31 cellular contexts compared by ENCODE assay signal in the genomic region with DNA sequence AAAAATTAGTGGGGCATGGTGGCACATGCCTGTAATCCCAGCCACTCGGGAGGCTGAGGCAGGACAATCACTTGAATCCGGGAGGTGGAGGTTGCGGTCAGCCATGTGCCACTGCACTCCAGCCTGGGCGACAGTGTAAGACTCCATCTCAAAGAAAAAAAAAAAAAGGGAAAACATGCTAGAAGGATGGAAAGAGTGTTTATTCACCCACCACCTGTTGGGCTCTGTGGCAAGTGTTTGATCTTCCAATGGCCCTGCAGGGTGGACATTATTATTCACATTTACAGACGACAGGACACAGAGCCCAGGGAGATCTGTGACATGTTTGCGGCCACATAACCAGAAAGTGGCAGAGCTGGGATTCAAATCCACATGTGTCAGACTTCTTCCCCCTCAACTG.
"Had no signal": no experiment of that assay in that cellular context is flagged by ENCODE, and none has a peak within 500 bp of the region (broad histone marks: within the 10 kb centered on the region; RNA-seq: fewer than 3 reads in every experiment).

No MANE protein-coding gene starts in this region.

- H3K4me3 ChIP-seq: MG63, PC-9, SJCRH30, SK-N-MC had no signal

- H3K27ac ChIP-seq: PC-9, RWPE1, SJCRH30, SK-N-MC had no signal

- H3K9me3 ChIP-seq: MG63, SJCRH30 had no signal

- H3K4me2 ChIP-seq: PC-9 had no signal

- H3K36me3 ChIP-seq: MG63, SJCRH30 had no signal

- DNase-seq: Kasumi-1, KG1, MG63, NCI-H1048, NCI-H1092 treated with DMSO at 0.1 percent for 48 hours, NCI-H1105 treated with DMSO at 0.1 percent for 48 hours, NCI-H1436, NCI-H1694, NCI-H187, NCI-H1930, NCI-H2029 treated with DMSO at 0.1 percent for 48 hours, NCI-H2081 treated with DMSO at 0.1 percent for 48 hours, NCI-H2107, NCI-H2171, NCI-H226, NCI-H446 treated with DMSO at 0.1 percent for 48 hours, NCI-H510A treated with DMSO at 0.1 percent for 48 hours, NCI-H524 treated with DMSO at 0.1 percent for 48 hours, NCI-H526 treated with DMSO at 0.1 percent for 48 hours, NCI-H774, PC-9, SHP77, SIG-M5, T-cell had no signal

- ATAC-seq: Panc1, Right ventricle myocardium inferior, SK-N-SH treated with all-trans-retinoic acid at 6 μM for 48 hours, T-cell had no signal

- FAIRE-seq: RCC 7860 had no signal

- H3K27me3 ChIP-seq: MG63 had no signal

- H2AFZ ChIP-seq: PC-9 had no signal
